In genomic region chr15:48096813-48097212, GRCh38 we compare ENCODE assay signal across 14 cellular contexts. TPM values are rescaled to one million over a fixed set of nuclear protein-coding genes. Genes with fewer than 3 reads are reported as not detected.
DNase-seq lines count a peak whose midpoint lies in the region; ATAC-seq and TF ChIP-seq lines count a peak whose summit lies in the region.
"Had no signal": no experiment of that assay in that cellular context is flagged by ENCODE, and none has a peak within 500 bp of the region (broad histone marks: within the 10 kb centered on the region; RNA-seq: fewer than 3 reads in every experiment).

No MANE protein-coding gene starts in this region.

- TF ChIP-seq CTCF in kidney epithelial cell (IDR thresholded peaks at IDR 0.05; ENCODE audit: insufficient read depth, low read length, poor library complexity, severe bottlenecking), result no peak

- ATAC-seq in HG03045 (IDR thresholded peaks at IDR 0.05; ENCODE audit: unreplicated experiment), result no peak
- no peak for ATAC-seq in HG03469 (IDR thresholded peaks at IDR 0.05; ENCODE audit: unreplicated experiment)
- ATAC-seq in HG02973 (IDR thresholded peaks at IDR 0.05; ENCODE audit: unreplicated experiment), result no peak
- ATAC-seq: natural killer cell treated with Interleukin-12 subunit alpha and Interleukin-12 subunit beta and Interleukin-15 and Interleukin-18, amount 100 ng/mL, for 72 hours had no signal

- DNase-seq in EH (ENCODE audit: low read depth) (peak; percentile 92), HPDE6-E6E7 (ENCODE audit: extremely low spot score) (peak; percentile 54), astrocyte of the hippocampus (ENCODE audit: low read depth, low spot score) (peak; percentile 73), kidney epithelial cell (ENCODE audit: low read depth) (peak; percentile 41), DMS53 (lab: John Stamatoyannopoulos, UW) (no peak)
- DNase-seq: activated CD4-positive, alpha-beta T cell treated with anti-CD3 and anti-CD28 coated beads, Interleukin-2, amount 10 ng/mL, durations not matched to agents 24 days and 14 days; activated naive CD4-positive, alpha-beta T cell treated with anti-CD3 and anti-CD28 coated beads, Interleukin-2, amount 10 ng/mL, durations not matched to agents 7 days and 5 days; immature natural killer cell; NCI-H446 had no signal

- H3K4me3 ChIP-seq in kidney epithelial cell (ENCODE audit: low read depth, low read length), result no peak overlapping the region
- H3K4me3 ChIP-seq: SJSA1 had no signal

- H3K27me3 ChIP-seq in kidney epithelial cell (ENCODE audit: control insufficient read depth, insufficient read depth, low read length), result no peaks in the 10 kb centered on the region
- H3K27me3 ChIP-seq: SJSA1 had no signal

- no peaks in the 10 kb centered on the region for H3K36me3 ChIP-seq in kidney epithelial cell (ENCODE audit: control insufficient read depth, insufficient read depth, low read length)
- H3K36me3 ChIP-seq: SJSA1 had no signal

RNA-seq across cellular contexts. Expression of gene SLC24A5, which starts 24.0 kb away (rescaled TPM):
- total RNA-seq in kidney epithelial cell, result not detected in 2 replicates
- total RNA-seq: activated CD4-positive, alpha-beta T cell treated with anti-CD3 and anti-CD28 coated beads, Interleukin-2, amount 10 ng/mL, durations not matched to agents 24 days and 14 days; natural killer cell treated with Interleukin-12 subunit alpha and Interleukin-12 subunit beta and Interleukin-15 and Interleukin-18, amount 100 ng/mL, for 72 hours; SJSA1 had no signal
